Comparison of ENCODE assay signal across 20 cellular contexts in the genomic region with DNA sequence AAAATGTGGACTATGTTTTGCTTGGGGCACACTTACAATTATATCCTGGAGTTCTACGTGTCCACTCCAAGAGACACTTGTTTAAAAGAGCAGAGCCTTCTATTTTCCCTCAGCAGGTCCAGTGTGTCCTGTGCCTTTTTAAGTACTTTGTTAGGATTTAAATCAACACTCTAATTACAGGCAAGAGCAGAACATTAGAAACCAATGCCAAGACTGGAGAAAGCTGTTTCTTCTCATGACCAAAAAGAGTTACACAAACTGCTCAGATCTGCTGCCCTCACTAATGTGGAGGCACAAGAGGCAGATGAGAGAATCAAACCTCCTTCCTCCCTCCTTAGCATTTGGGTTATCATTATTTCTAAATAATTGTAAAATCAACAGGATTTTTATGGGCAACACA.
"Had no signal": no experiment of that assay in that cellular context is flagged by ENCODE, and none has a peak within 500 bp of the region (broad histone marks: within the 10 kb centered on the region; RNA-seq: fewer than 3 reads in every experiment).

No MANE protein-coding gene starts in this region.

- H3K36me3 ChIP-seq: SJCRH30 had no signal

- H3K9ac ChIP-seq: KMS-11 had no signal

- H3K4me1 ChIP-seq: SJCRH30 had no signal

- H3K4me3 ChIP-seq: K562, SJCRH30 had no signal

- H3K27ac ChIP-seq: HL-60, KMS-11, SJCRH30 had no signal

- H3K27me3 ChIP-seq: SJCRH30 had no signal

- H3K9me3 ChIP-seq: SJCRH30 had no signal

- H3K4me2 ChIP-seq: KMS-11 had no signal

- ATAC-seq: K562, SK-N-SH treated with all-trans-retinoic acid at 6 μM for 48 hours had no signal

- DNase-seq: Kasumi-1, MM.1S, NCI-H1092 treated with DMSO at 0.1 percent for 48 hours, NCI-H146, NCI-H1694 treated with DMSO at 0.1 percent for 48 hours, NCI-H2029, NCI-H2081 treated with DMSO at 0.1 percent for 48 hours, NCI-H2171, NCI-H226, NCI-H446, NCI-H510A, NCI-H524 treated with DMSO at 0.1 percent for 48 hours, NCI-H82, RPMI8226, SHP77 treated with DMSO at 0.1 percent for 48 hours, SJCRH30 had no signal
